Comparison of ENCODE assay signal across 10 cellular contexts in genomic region chr10:98029149-98030092, GRCh38. TPM values are rescaled to one million over a fixed set of nuclear protein-coding genes. Genes with fewer than 3 reads are reported as not detected.
A peak's percentile ranks its signal among the peaks of the same experiment; 100 is the strongest.
DNase-seq lines count a peak whose midpoint lies in the region; ATAC-seq, FAIRE-seq and TF ChIP-seq lines count a peak whose summit lies in the region.
"Had no signal": no experiment of that assay in that cellular context is flagged by ENCODE, and none has a peak within 500 bp of the region (broad histone marks: within the 10 kb centered on the region; RNA-seq: fewer than 3 reads in every experiment).

No MANE protein-coding gene starts in this region.

- peak; percentile 10 for ATAC-seq in body of pancreas
- ATAC-seq in HG03175 (IDR thresholded peaks at IDR 0.05; ENCODE audit: unreplicated experiment): no peak

- intact Hi-C loops in body of pancreas (cut with DNase I): no loop called here

- TF ChIP-seq CTCF in body of pancreas (IDR thresholded peaks at IDR 0.05) (no peak), kidney epithelial cell (IDR thresholded peaks at IDR 0.05; ENCODE audit: insufficient read depth, low read length, poor library complexity, severe bottlenecking) (no peak)

- H3K4me3 ChIP-seq in body of pancreas: no peak overlapping the region
- peak overlapping the region; percentile 10 for H3K4me3 ChIP-seq in kidney epithelial cell (ENCODE audit: low read depth, low read length)

- peaks cover 17% of the 10 kb centered on the region for H3K4me1 ChIP-seq in body of pancreas

- no peaks in the 10 kb centered on the region for H3K9me3 ChIP-seq in body of pancreas

- H3K27ac ChIP-seq in body of pancreas (no peak overlapping the region), substantia nigra (ENCODE audit: low read depth, low read length, poor library complexity, severe bottlenecking) (peak overlapping the region; percentile 32)

- TF ChIP-seq POLR2A in body of pancreas (IDR thresholded peaks at IDR 0.05): no peak

- H3K27me3 ChIP-seq in body of pancreas (peaks cover 0 to 20% of the 10 kb centered on the region in 2 donors), kidney epithelial cell (ENCODE audit: control insufficient read depth, insufficient read depth, low read length) (peaks cover 50% of the 10 kb centered on the region)

- WGBS in body of pancreas, 2 donors: 4 to 12% methylated on average over 5 to 44 of the region's 44 CpGs

- H3K36me3 ChIP-seq in body of pancreas (replicated peaks in 1 of 2; ENCODE audit: insufficient read depth in 1 of 2, low read depth in 2 of 2) (no peaks in the 10 kb centered on the region), kidney epithelial cell (ENCODE audit: control insufficient read depth, insufficient read depth, low read length) (no peaks in the 10 kb centered on the region)

- peak; percentile 46 for DNase-seq in HK-2 (ENCODE audit: unreplicated experiment)
- peak in 2 of 4 donors; percentile 13 to 27 for DNase-seq in body of pancreas
- no peak for DNase-seq in kidney epithelial cell (ENCODE audit: low read depth)
- peak in 8 of 49 donors; percentile 5 to 76 (median 8) for DNase-seq in substantia nigra (lab: John Stamatoyannopoulos, UW)
- DNase-seq in HTR-8/SVneo (ENCODE audit: insufficient read length, low spot score): no peak
- no peak for DNase-seq in GDM1 (lab: John Stamatoyannopoulos, UW)
- DNase-seq: cortex of kidney, naive B cell, NCI-H2081 treated with DMSO at 0.1 percent for 48 hours had no signal

- no peak for FAIRE-seq in HTR-8/SVneo (lab: Jason Lieb, UNC)

RNA-seq across cellular contexts. Expression of gene CRTAC1, which starts 1.0 kb away (rescaled TPM):
- total RNA-seq in body of pancreas (under 1 TPM in 1 of 2 donors, not detected in 1; 0.52 TPM), kidney epithelial cell (3.2 and 3.3 TPM in 2 replicates)
